8 cellular contexts compared by ENCODE assay signal in genomic region chr6:79233611-79234149, GRCh38. TPM values are rescaled to one million over a fixed set of nuclear protein-coding genes. Genes with fewer than 3 reads are reported as not detected.
DNase-seq lines count a peak whose midpoint lies in the region; ATAC-seq and TF ChIP-seq lines count a peak whose summit lies in the region.

No MANE protein-coding gene starts in this region.

- no peaks in the 10 kb centered on the region for H3K27me3 ChIP-seq in SU-DHL-6 (ENCODE audit: low read length)
- H3K27me3 ChIP-seq in adipocyte (replicated peaks; ENCODE audit: control insufficient read depth, insufficient read depth, low read length) = no peaks in the 10 kb centered on the region
- H3K27me3 ChIP-seq in heart right ventricle = no peaks in the 10 kb centered on the region
- H3K27me3 ChIP-seq in upper lobe of left lung = no peaks in the 10 kb centered on the region

- DNase-seq in NCI-H1105 (lab: John Stamatoyannopoulos, UW) (peak; percentile 87), adipocyte (ENCODE audit: low read depth) (peak; percentile 93), heart right ventricle (peak; percentile 89 to 91), posterior cingulate gyrus (peak; percentile 80 to 97 (median 86)), upper lobe of left lung (peak; percentile 93 to 96)

- no peaks in the 10 kb centered on the region for H4K20me1 ChIP-seq in SU-DHL-6 (ENCODE audit: low read depth, low read length)

- intact Hi-C loops in heart right ventricle (cut with DNase I) = loop anchor here in 8 of 10 donors (1.0 to 10.0 kb wide), 8 partner anchors 153 to 771 kb away; partner anchors contain the start of genes PHIP (in 6 of the 8), LCA5 (in 3 of the 8) and TTK (in 1 of the 8)
- intact Hi-C loops in posterior cingulate gyrus (cut with DNase I) = loop anchor here (1.0 to 2.0 kb wide), 3 partner anchors 154 to 304 kb away; partner anchors contain the start of gene LCA5

- peak; percentile 76 for ATAC-seq in HG02642 (IDR thresholded peaks at IDR 0.05; ENCODE audit: poor library complexity, unreplicated experiment)
- peak; percentile 92 to 98 (median 96) for ATAC-seq in heart right ventricle
- peak; percentile 96 to 97 for ATAC-seq in upper lobe of left lung (ENCODE audit: low FRiP score in 2 of 2)

- peaks cover 5% of the 10 kb centered on the region for H3F3A ChIP-seq in SU-DHL-6 (ENCODE audit: insufficient read depth)

- TF ChIP-seq EP300 in upper lobe of left lung (IDR thresholded peaks at IDR 0.05) = no peak

- H3K4me2 ChIP-seq in SU-DHL-6 (ENCODE audit: low read depth, low read length, poor library complexity, severe bottlenecking) = peak overlapping the region; percentile 80

- TF ChIP-seq POLR2A in upper lobe of left lung (IDR thresholded peaks at IDR 0.05) = peak in 3 of 4 donors; percentile 50 to 74 (median 68)

- H3K36me3 ChIP-seq in SU-DHL-6 (ENCODE audit: low read length) = peaks cover 4% of the 10 kb centered on the region; the same call in 1 of the 2 replicates
- no peaks in the 10 kb centered on the region for H3K36me3 ChIP-seq in adipocyte (ENCODE audit: control insufficient read depth, insufficient read depth, low read length, severe bottlenecking)
- H3K36me3 ChIP-seq in heart right ventricle = no peaks in the 10 kb centered on the region
- no peaks in the 10 kb centered on the region for H3K36me3 ChIP-seq in upper lobe of left lung

- peak; percentile 40; the same call in 1 of the 3 replicates for TF ChIP-seq CTCF in GM12872 (IDR thresholded peaks at IDR 0.05; ENCODE audit: insufficient read depth, low read depth, low read length)
- TF ChIP-seq CTCF in SU-DHL-6 (IDR thresholded peaks at IDR 0.05; ENCODE audit: insufficient read depth, low read length, poor library complexity, severe bottlenecking) = no peak
- TF ChIP-seq CTCF in heart right ventricle (IDR thresholded peaks at IDR 0.05) = peak; percentile 14 to 57 (median 42)
- TF ChIP-seq CTCF in upper lobe of left lung (IDR thresholded peaks at IDR 0.05) = peak in 5 of 6 experiments; percentile 27 to 75 (median 61)

- peak overlapping the region; percentile 90 for H3K9ac ChIP-seq in SU-DHL-6 (ENCODE audit: low read length)
- H3K9ac ChIP-seq in adipocyte (ENCODE audit: low read length) = peak overlapping the region; percentile 94

- peaks cover 9% of the 10 kb centered on the region for H3K4me1 ChIP-seq in adipocyte (ENCODE audit: control insufficient read depth, insufficient read depth, low read length)
- peaks cover 0 to 34% (median 23%) of the 10 kb centered on the region in 9 donors for H3K4me1 ChIP-seq in heart right ventricle
- H3K4me1 ChIP-seq in upper lobe of left lung = peaks cover 9 to 23% (median 16%) of the 10 kb centered on the region in 4 donors

- 0 to 1% methylated on average over 41 of the region's 41 CpGs for WGBS in heart right ventricle, 2 donors
- 0 to 2% methylated on average over 9 to 41 of the region's 41 CpGs for WGBS in upper lobe of left lung, 2 donors

- peak overlapping the region; percentile 59 for H3K27ac ChIP-seq in SU-DHL-6 (ENCODE audit: low read depth, low read length)
- peak overlapping the region; percentile 79 to 97 (median 94) for H3K27ac ChIP-seq in heart right ventricle
- H3K27ac ChIP-seq in upper lobe of left lung = peak overlapping the region; percentile 76 to 90 (median 87)

- no peaks in the 10 kb centered on the region for H3K9me2 ChIP-seq in SU-DHL-6 (replicated peaks; ENCODE audit: insufficient read depth, low read length)

- H3K9me3 ChIP-seq in SU-DHL-6 (ENCODE audit: insufficient read depth, low read length) (no peaks in the 10 kb centered on the region), adipocyte (ENCODE audit: control insufficient read depth, low read length) (no peaks in the 10 kb centered on the region), heart right ventricle (no peaks in the 10 kb centered on the region), upper lobe of left lung (no peaks in the 10 kb centered on the region)

- peak overlapping the region; percentile 90 for H2AFZ ChIP-seq in SU-DHL-6 (ENCODE audit: low read depth, low read length, severe bottlenecking)

- H3K4me3 ChIP-seq in SU-DHL-6 (ENCODE audit: insufficient read depth, low read length, poor library complexity, severe bottlenecking) = peak overlapping the region; percentile 92
- peak overlapping the region; percentile 87 for H3K4me3 ChIP-seq in adipocyte (ENCODE audit: low read length)
- peak overlapping the region; percentile 50 to 81 (median 72) for H3K4me3 ChIP-seq in heart right ventricle
- peak overlapping the region; percentile 34 to 85 (median 80) for H3K4me3 ChIP-seq in upper lobe of left lung

- H3K79me2 ChIP-seq in SU-DHL-6 (ENCODE audit: insufficient read depth, low read length) = peaks cover 54% of the 10 kb centered on the region

RNA-seq across cellular contexts. Expression of gene HMGN3, which starts 0.8 kb away (rescaled TPM):
- total RNA-seq in heart right ventricle (100 to 1,000 TPM; 105 to 180 (median 137) TPM), upper lobe of left lung (100 to 1,000 TPM in 3 of 6 donors, 10 to 100 TPM in 3; 76.2 to 244 (median 102) TPM)
- 100 to 1,000 TPM in 1 of 2 donors, 10 to 100 TPM in 1; 81.6 to 205 TPM for polyA plus RNA-seq in heart right ventricle

Comparison
In these comparisons a context has a peak if more than half of its experiments do, and no peak if none do; other contexts are left out.
1. Peak in every context shown above with its lines: DNase-seq, ATAC-seq, H3K4me3 ChIP-seq and H3K27ac ChIP-seq.